ENCODE assay signal across 17 cellular contexts in the genomic region with DNA sequence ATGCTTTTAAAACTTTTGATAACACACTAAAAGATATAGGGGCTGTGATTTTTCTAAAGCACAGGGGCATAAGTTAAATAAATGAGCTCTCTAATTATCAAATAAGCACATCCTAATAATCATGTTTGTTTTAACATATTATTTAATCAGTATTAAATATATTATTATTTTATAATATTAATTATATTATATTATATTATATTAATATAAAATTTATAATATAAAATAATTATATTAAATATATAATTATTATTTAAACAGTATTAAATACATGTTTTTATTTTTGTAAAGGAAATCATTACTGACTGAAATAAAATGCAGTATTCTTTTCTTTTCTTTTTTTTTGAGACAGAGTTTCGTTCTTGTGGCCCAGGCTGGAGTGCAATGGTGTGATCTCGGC.
"Had no signal": no experiment of that assay in that cellular context is flagged by ENCODE, and none has a peak within 500 bp of the region (broad histone marks: within the 10 kb centered on the region; RNA-seq: fewer than 3 reads in every experiment).

No MANE protein-coding gene starts in this region.

- H3K9me3 ChIP-seq: stomach, testis, upper lobe of right lung had no signal

- DNase-seq: activated CD4-positive, alpha-beta T cell treated with anti-CD3 and anti-CD28 coated beads for 48 hours; activated CD8-positive, alpha-beta memory T cell treated with anti-CD3 and anti-CD28 coated beads for 24 hours; activated naive CD4-positive, alpha-beta T cell treated with Interleukin-2 at 50 U/mL for 16 hours; anterior cingulate cortex; brain microvascular endothelial cell; erythroblast; stimulated activated CD4-positive, alpha-beta T cell treated with anti-CD3 and anti-CD28 coated beads, Interleukin-1b, Interleukin-23, amount 100 ng/mL, for 48 hours; stomach; T-cell; testis; upper lobe of right lung had no signal

- H3K27me3 ChIP-seq: brain microvascular endothelial cell, stomach, testis, upper lobe of right lung had no signal

- H3K9me3 Mint-ChIP-seq: central memory CD8-positive, alpha-beta T cell; T-cell had no signal

- FAIRE-seq: islet of Langerhans had no signal

- H3K4me1 ChIP-seq: testis, upper lobe of right lung had no signal

- H3K36me3 Mint-ChIP-seq: mesothelial cell of epicardium, T-cell had no signal

- H3K27ac ChIP-seq: brain microvascular endothelial cell, stomach, testis, upper lobe of right lung had no signal

- H3K4me3 ChIP-seq: lung, stomach, testis, upper lobe of right lung had no signal

- H3K4me3 Mint-ChIP-seq: mesothelial cell of epicardium, neural crest cell had no signal

- ATAC-seq: sciatic nerve, T-cell, upper lobe of right lung had no signal

- H3K27ac Mint-ChIP-seq: mesothelial cell of epicardium, T-cell had no signal

- H3K36me3 ChIP-seq: brain microvascular endothelial cell, stomach, upper lobe of right lung had no signal
